7 cellular contexts compared by ENCODE assay signal in genomic region chr6:9810727-9811126, GRCh38.
DNase-seq lines count a peak whose midpoint lies in the region; TF ChIP-seq lines count a peak whose summit lies in the region.
"Not testable (repeated sequence)": the region's sequence is repeated elsewhere in the genome, so short reads cannot be mapped to it uniquely, and the experiment has no call there.

No MANE protein-coding gene starts in this region.

- peak overlapping the region; percentile 75 for H2AFZ ChIP-seq in PC-9

- CTCF ChIA-PET in PC-9 (lab: Charles Lee), result not testable (repeated sequence)

- H3K27ac ChIP-seq in HUES48 (ENCODE audit: low read depth, low read length); PC-9: not testable (repeated sequence)

- not testable (repeated sequence) for BruUV-seq in PC-9 (replicated peaks; lab: Mats Ljungman, UMichigan)

- intact Hi-C loops in PC-9 (cut with micrococcal nuclease; ENCODE audit: unreplicated experiment), result not testable (repeated sequence)

- DNase-seq in PC-9, result peak in 1 of 2 experiments; percentile 31
- not testable (repeated sequence) for DNase-seq in chondrocyte (ENCODE audit: low spot score); glutamatergic neuron; mesothelial cell of epicardium (ENCODE audit: low spot score in 2 of 2, unreplicated experiment in 2 of 2); progenitor cell of endocrine pancreas (ENCODE audit: low spot score, unreplicated experiment)

- not testable (repeated sequence) for H3K79me2 ChIP-seq in PC-9 (ENCODE audit: low read depth)

- H3K4me2 ChIP-seq in PC-9, result peak overlapping the region; percentile 61

- H3K9ac ChIP-seq in ES-I3 (ENCODE audit: low read depth, low read length), result peak overlapping the region; percentile 38
- H3K9ac ChIP-seq in HUES48 (ENCODE audit: low read depth, low read length), result not testable (repeated sequence)

- H3K4me3 ChIP-seq in HUES48 (ENCODE audit: low read depth, low read length) (peak overlapping the region; percentile 33), PC-9 (peak overlapping the region; percentile 54)

- H3K36me3 ChIP-seq in ES-I3 (ENCODE audit: insufficient read depth, low read length); HUES48 (ENCODE audit: control insufficient read depth, insufficient read depth, low read length); PC-9 (ENCODE audit: low read depth): not testable (repeated sequence)

- H3K9me3 ChIP-seq in ES-I3 (ENCODE audit: control insufficient read depth, insufficient read depth, low read length); HUES48 (ENCODE audit: control insufficient read depth, insufficient read depth, low read length); PC-9 (ENCODE audit: insufficient read depth, low read depth): not testable (repeated sequence)

- H3K9me2 ChIP-seq in PC-9 (ENCODE audit: insufficient read depth), result not testable (repeated sequence)

- not testable (repeated sequence) for TF ChIP-seq CTCF in PC-9 (conservative IDR thresholded peaks at IDR 0.05); chondrocyte (IDR thresholded peaks at IDR 0.05); glutamatergic neuron (IDR thresholded peaks at IDR 0.05; ENCODE audit: partially characterized antibody, unreplicated experiment); mesothelial cell of epicardium (IDR thresholded peaks at IDR 0.05; ENCODE audit: unreplicated experiment); progenitor cell of endocrine pancreas (IDR thresholded peaks at IDR 0.05; ENCODE audit: unreplicated experiment)

- not testable (repeated sequence) for H4K20me1 ChIP-seq in PC-9 (ENCODE audit: insufficient read depth)

- H3K4me1 Mint-ChIP-seq in chondrocyte (ENCODE audit: low read depth); glutamatergic neuron (ENCODE audit: low read depth, unreplicated experiment); mesothelial cell of epicardium; progenitor cell of endocrine pancreas (ENCODE audit: low read depth): not testable (repeated sequence)

- not testable (repeated sequence) for H3K9me3 Mint-ChIP-seq in chondrocyte (ENCODE audit: low read depth); glutamatergic neuron (ENCODE audit: unreplicated experiment); mesothelial cell of epicardium; progenitor cell of endocrine pancreas (ENCODE audit: low read depth)

- POLR2A ChIA-PET in PC-9 (lab: Charles Lee; ENCODE audit: unreplicated experiment), result not testable (repeated sequence)

- H3K4me3 Mint-ChIP-seq in chondrocyte (ENCODE audit: unreplicated experiment), result peak overlapping the region; percentile 44
- H3K4me3 Mint-ChIP-seq in glutamatergic neuron (ENCODE audit: unreplicated experiment), result not testable (repeated sequence)
- H3K4me3 Mint-ChIP-seq in mesothelial cell of epicardium, result peak overlapping the region; percentile 59
- peak overlapping the region; percentile 77 for H3K4me3 Mint-ChIP-seq in progenitor cell of endocrine pancreas (ENCODE audit: low read depth)

- H3K27me3 ChIP-seq in HUES48 (ENCODE audit: control insufficient read depth, insufficient read depth, low read length); PC-9 (ENCODE audit: insufficient read depth, low read depth): not testable (repeated sequence)

- not testable (repeated sequence) for H3F3A ChIP-seq in PC-9 (ENCODE audit: insufficient read depth, low read depth)

- H3K27ac Mint-ChIP-seq in chondrocyte (ENCODE audit: unreplicated experiment); mesothelial cell of epicardium: not testable (repeated sequence)
- H3K27ac Mint-ChIP-seq in glutamatergic neuron (ENCODE audit: unreplicated experiment) (peak overlapping the region; percentile 68), progenitor cell of endocrine pancreas (peak overlapping the region; percentile 90)

- H3K4me1 ChIP-seq in ES-I3 (ENCODE audit: insufficient read depth, low read length); HUES48 (ENCODE audit: control insufficient read depth, insufficient read depth, low read length); PC-9 (replicated peaks; ENCODE audit: insufficient read depth): not testable (repeated sequence)

- H3K36me3 Mint-ChIP-seq in chondrocyte (ENCODE audit: low read depth); glutamatergic neuron (ENCODE audit: unreplicated experiment); mesothelial cell of epicardium; progenitor cell of endocrine pancreas (ENCODE audit: insufficient read depth): not testable (repeated sequence)

- H3K27me3 Mint-ChIP-seq in chondrocyte (ENCODE audit: low read depth); glutamatergic neuron (ENCODE audit: unreplicated experiment); mesothelial cell of epicardium (ENCODE audit: low read depth); progenitor cell of endocrine pancreas: not testable (repeated sequence)
